ENCODE assay signal across 9 cellular contexts in genomic region chr6:150857062-150857905, GRCh38. TPM values are rescaled to one million over a fixed set of nuclear protein-coding genes. Genes with fewer than 3 reads are reported as not detected.
DNase-seq lines count a peak whose midpoint lies in the region; ATAC-seq and TF ChIP-seq lines count a peak whose summit lies in the region.
"Had no signal": no experiment of that assay in that cellular context is flagged by ENCODE, and none has a peak within 500 bp of the region (broad histone marks: within the 10 kb centered on the region; RNA-seq: fewer than 3 reads in every experiment).

No MANE protein-coding gene starts in this region.

- DNase-seq in AG09319 (ENCODE audit: extremely low read depth, low read depth) (peak; percentile 93), MG63 (peak; percentile 71), choroid plexus epithelial cell (ENCODE audit: low read depth) (peak; percentile 99), middle frontal gyrus (ENCODE audit: extremely low spot score, low spot score) (peak; percentile 13), lower leg skin (ENCODE audit: low spot score in 2 of 2) (no peak), NCI-H2081 treated with DMSO at 0.1 percent for 48 hours (lab: John Stamatoyannopoulos, UW) (no peak)
- no peak for DNase-seq in activated CD8-positive, alpha-beta memory T cell treated with anti-CD3 and anti-CD28 coated beads for 24 hours
- DNase-seq: right lobe of liver had no signal

- H3K36me3 ChIP-seq in MG63 = no peaks in the 10 kb centered on the region
- H3K36me3 ChIP-seq: right lobe of liver had no signal

- WGBS in lower leg skin, 2 donors = 23 to 25% methylated on average over 5 of the region's 5 CpGs

- intact Hi-C loops in lower leg skin (cut with DNase I; ENCODE audit: low total_unique reads) = no loop called here

- peaks cover 3% of the 10 kb centered on the region; the same call in 1 of the 2 replicates for H3K9me3 ChIP-seq in MG63
- H3K9me3 ChIP-seq: right lobe of liver had no signal

- ATAC-seq in HG03139 (IDR thresholded peaks at IDR 0.05; ENCODE audit: unreplicated experiment) = no peak

- H3K4me3 ChIP-seq in MG63 (no peak overlapping the region), choroid plexus epithelial cell (ENCODE audit: low read depth, low read length) (no peak overlapping the region), lower leg skin (ENCODE audit: low read depth, poor library complexity, severe bottlenecking) (no peak overlapping the region)
- H3K4me3 ChIP-seq: right lobe of liver had no signal

- no peaks in the 10 kb centered on the region for H3K27me3 ChIP-seq in MG63
- H3K27me3 ChIP-seq: right lobe of liver had no signal

- TF ChIP-seq CTCF in AG09319 (IDR thresholded peaks at IDR 0.05; ENCODE audit: low read depth, low read length) (no peak), choroid plexus epithelial cell (conservative IDR thresholded peaks at IDR 0.05; ENCODE audit: low read depth, low read length) (no peak), lower leg skin (IDR thresholded peaks at IDR 0.05) (no peak)

- TF ChIP-seq POLR2A in lower leg skin (IDR thresholded peaks at IDR 0.05) = no peak

RNA-seq across cellular contexts. Expression of gene MTHFD1L, which starts 8.2 kb away (rescaled TPM):
- 64.8 and 116 TPM in 2 replicates for total RNA-seq in MG63 (2014; rRNA removed; shearing (Covaris generic); ENCODE audit: low replicate concordance)
- total RNA-seq in lower leg skin = 1 to 10 TPM; 2.1 to 7.1 (median 4.4) TPM

Comparison
In these comparisons a context has a peak if more than half of its experiments do, and no peak if none do; other contexts are left out.
1. DNase-seq: peak in AG09319 (single experiment), MG63 (single experiment), choroid plexus epithelial cell (single experiment) and middle frontal gyrus (single experiment); none in lower leg skin (0 of 2), activated CD8-positive, alpha-beta memory T cell treated with anti-CD3 and anti-CD28 coated beads for 24 hours (single experiment) and NCI-H2081 treated with DMSO at 0.1 percent for 48 hours (single experiment).